Comparison of ENCODE assay signal across 8 cellular contexts in the genomic region with DNA sequence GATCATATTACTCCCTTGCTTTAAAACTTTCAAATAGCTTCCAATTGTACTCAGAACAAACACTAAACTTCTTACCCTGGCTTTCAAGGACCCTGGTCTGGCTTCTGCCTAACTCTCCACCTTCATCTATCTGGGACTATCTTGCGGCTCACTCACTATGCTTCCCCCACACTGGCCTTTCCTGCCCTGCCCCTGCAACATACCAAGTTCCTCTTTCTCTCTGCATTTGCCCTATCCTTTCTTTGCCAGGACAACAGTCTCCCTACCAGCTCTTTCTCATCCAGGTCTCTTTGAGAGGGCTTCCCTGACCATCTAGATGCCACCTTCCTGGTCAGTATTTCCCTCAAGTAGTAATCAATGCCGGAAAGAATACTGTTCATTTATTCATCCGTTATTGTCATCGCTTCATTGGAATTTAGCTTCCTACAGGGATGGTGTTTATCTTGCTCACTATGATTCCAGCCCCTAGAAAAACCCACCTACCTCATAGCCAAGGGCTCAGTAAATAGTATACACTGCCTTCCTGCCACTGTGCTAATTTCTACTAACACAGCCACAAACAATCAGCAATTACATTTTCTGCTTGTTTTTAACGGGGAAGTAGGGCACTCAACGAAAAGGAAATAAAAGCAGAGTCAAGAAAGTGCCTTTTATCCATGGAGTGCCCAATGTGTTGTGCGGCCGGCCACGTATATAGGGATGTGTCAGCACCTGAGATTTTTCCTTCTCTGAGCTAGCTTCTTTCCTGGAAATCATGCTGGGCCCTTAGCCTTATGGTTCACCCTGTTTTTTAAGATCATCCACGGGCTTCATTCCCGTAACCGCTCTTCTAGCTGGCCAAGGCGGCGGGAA. TPM values are rescaled to one million over a fixed set of nuclear protein-coding genes. Genes with fewer than 3 reads are reported as not detected.
DNase-seq lines count a peak whose midpoint lies in the region; ATAC-seq, FAIRE-seq and TF ChIP-seq lines count a peak whose summit lies in the region.

No MANE protein-coding gene starts in this region.

- H3K9ac ChIP-seq in HUES6 (ENCODE audit: low read length) (peak overlapping the region; percentile 97), mucosa of rectum (ENCODE audit: low read depth in 1 of 2, low read length in 2 of 2) (peak overlapping the region; percentile 59 to 80)

- H3K9me3 ChIP-seq in HUES6 (ENCODE audit: control insufficient read depth, insufficient read depth, low read depth, low read length) (no peaks in the 10 kb centered on the region), mucosa of rectum (ENCODE audit: control insufficient read depth in 2 of 2, low read length in 2 of 2) (no peaks in the 10 kb centered on the region)

- no peaks in the 10 kb centered on the region for H3K9me3 Mint-ChIP-seq in CD14-positive monocyte

- no peaks in the 10 kb centered on the region for H3K27me3 Mint-ChIP-seq in CD14-positive monocyte (ENCODE audit: low read depth in 3 of 3)

- H3K27me3 ChIP-seq in HUES6 (ENCODE audit: control insufficient read depth, insufficient read depth, low read length) (no peaks in the 10 kb centered on the region), brain microvascular endothelial cell (replicated peaks) (no peaks in the 10 kb centered on the region), mucosa of rectum (ENCODE audit: control insufficient read depth in 2 of 2, insufficient read depth in 2 of 2, low read length in 2 of 2) (no peaks in the 10 kb centered on the region)

- peaks cover 0 to 1% of the 10 kb centered on the region in 2 donors for H3K36me3 Mint-ChIP-seq in CD14-positive monocyte

- no peak overlapping the region for H3K27ac Mint-ChIP-seq in CD14-positive monocyte

- peak; percentile 3 for ATAC-seq in GM21423 (IDR thresholded peaks at IDR 0.05; ENCODE audit: unreplicated experiment)

- H3K4me3 ChIP-seq in HUES6 (ENCODE audit: low read depth, low read length) (peak overlapping the region; percentile 90), brain microvascular endothelial cell (ENCODE audit: low read depth, low read length) (peak overlapping the region; percentile 83), mucosa of rectum (ENCODE audit: low read length in 2 of 2) (peak overlapping the region; percentile 85 to 94)

- H3K4me1 ChIP-seq in HUES6 (ENCODE audit: control insufficient read depth, insufficient read depth, low read length), result peaks cover 30% of the 10 kb centered on the region
- H3K4me1 ChIP-seq in mucosa of rectum (ENCODE audit: control insufficient read depth in 2 of 2, insufficient read depth in 2 of 2, low read length in 2 of 2), result peaks cover 0 to 3% of the 10 kb centered on the region in 2 donors

- H3K36me3 ChIP-seq in HUES6 (ENCODE audit: control insufficient read depth, insufficient read depth, low read length), result peaks cover 2% of the 10 kb centered on the region; the same call in 1 of the 2 replicates
- H3K36me3 ChIP-seq in brain microvascular endothelial cell (replicated peaks), result no peaks in the 10 kb centered on the region
- H3K36me3 ChIP-seq in mucosa of rectum (ENCODE audit: control insufficient read depth in 2 of 2, insufficient read depth in 2 of 2, low read length in 2 of 2), result no peaks in the 10 kb centered on the region

- no peak for FAIRE-seq in D721Med (lab: Jason Lieb, UNC)

- DNase-seq in CMK (ENCODE audit: low read depth), result peak; percentile 45
- DNase-seq in brain microvascular endothelial cell, result no peak
- no peak for DNase-seq in D721Med (ENCODE audit: insufficient read length, low spot score)
- no peak for DNase-seq in CD14-positive monocyte (ENCODE audit: low spot score)
- no peak for DNase-seq in stimulated activated CD8-positive, alpha-beta memory T cell treated with anti-CD3 and anti-CD28 coated beads, Interleukin-4, amount 100 ng/mL, for 48 hours

- TF ChIP-seq CTCF in brain microvascular endothelial cell (IDR thresholded peaks at IDR 0.05; ENCODE audit: low read depth, low read length, missing control alignments) (no peak), D721Med (IDR thresholded peaks at IDR 0.05; ENCODE audit: insufficient read depth, missing control alignments) (no peak), CD14-positive monocyte (IDR thresholded peaks at IDR 0.05) (no peak)

- H3K4me1 Mint-ChIP-seq in CD14-positive monocyte, result peaks cover 23% of the 10 kb centered on the region

- H3K27ac ChIP-seq in HUES6 (ENCODE audit: low read depth, low read length) (peak overlapping the region; percentile 98; the same call in 1 of the 2 replicates), brain microvascular endothelial cell (peak overlapping the region; percentile 84), mucosa of rectum (ENCODE audit: low read depth in 2 of 2, low read length in 2 of 2) (peak overlapping the region; percentile 17 to 74)

- H3K4me3 Mint-ChIP-seq in CD14-positive monocyte, result no peak overlapping the region

- in situ Hi-C loops in brain microvascular endothelial cell (cut with HindIII; ENCODE audit: low pct_ligation_motif_present, low sequenced_read_pairs), result no loop called here

- intact Hi-C loops in CD14-positive monocyte (cut with micrococcal nuclease), result no loop called here

RNA-seq across cellular contexts. Expression of a gene that starts 0.5 kb away (rescaled TPM):
- 1 to 10 TPM; 1.5 TPM for polyA plus RNA-seq in CD14-positive monocyte

Comparison
In these comparisons a context has a peak if more than half of its experiments do, and no peak if none do; other contexts are left out.
1. H3K27ac ChIP-seq: peak in every context shown above with its lines; median percentile 98 in HUES6; 84 in brain microvascular endothelial cell; 46 in mucosa of rectum.